Comparison of ENCODE assay signal across 9 cellular contexts in the genomic region with DNA sequence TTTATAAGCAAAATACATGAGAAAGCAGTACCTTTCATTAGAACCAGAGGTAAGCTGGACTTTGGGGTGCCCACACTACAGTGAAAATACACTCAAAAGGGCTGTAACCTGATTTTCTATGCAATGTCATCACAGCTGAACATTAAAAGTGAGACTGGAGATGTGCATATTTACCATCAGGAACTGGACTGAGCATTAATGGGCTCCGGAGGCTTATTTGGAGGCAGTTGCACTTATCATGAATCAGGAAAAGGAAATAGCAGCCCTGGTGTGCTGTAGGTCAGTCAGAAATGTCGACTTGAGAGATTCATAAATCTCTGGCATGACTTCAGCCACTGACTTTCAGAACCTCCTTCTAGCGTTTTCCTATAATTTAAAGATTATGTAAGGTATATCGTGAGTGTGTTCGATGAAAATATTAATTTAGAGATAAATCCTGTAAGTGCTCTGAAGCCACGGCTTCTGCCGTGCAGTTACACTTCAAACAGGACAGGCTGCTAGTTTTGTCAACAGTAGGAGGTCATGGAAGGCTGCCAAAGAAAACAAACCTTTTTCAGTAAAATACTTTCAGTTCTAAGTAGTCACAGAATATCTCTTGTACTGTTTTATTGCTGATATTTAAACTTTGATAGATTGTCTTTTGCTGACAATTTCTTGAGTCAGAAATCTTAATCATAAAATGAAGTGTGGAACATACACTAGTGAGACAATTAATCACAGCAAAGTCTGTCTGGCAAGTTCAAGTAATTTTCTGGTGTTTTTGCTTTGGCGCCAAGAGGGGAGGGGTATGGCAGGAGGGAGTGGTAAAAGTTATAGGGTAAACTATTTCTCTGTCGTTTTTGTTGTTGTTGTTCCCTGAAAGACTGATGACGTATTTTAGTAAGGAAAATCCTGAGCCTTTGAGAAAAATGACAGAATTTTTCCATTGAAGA.
A peak's percentile ranks its signal among the peaks of the same experiment; 100 is the strongest.
DNase-seq lines count a peak whose midpoint lies in the region; TF ChIP-seq lines count a peak whose summit lies in the region.
"Had no signal": no experiment of that assay in that cellular context is flagged by ENCODE, and none has a peak within 500 bp of the region (broad histone marks: within the 10 kb centered on the region; RNA-seq: fewer than 3 reads in every experiment).

No MANE protein-coding gene starts in this region.

- H3K9me3 Mint-ChIP-seq in neural progenitor cell, result peaks cover 3% of the 10 kb centered on the region

- peak overlapping the region; percentile 12 for H2AFZ ChIP-seq in neural progenitor cell (replicated peaks)

- H3K27me3 ChIP-seq in neural progenitor cell, result no peaks in the 10 kb centered on the region

- H3K4me3 ChIP-seq in neural progenitor cell, result no peak overlapping the region

- H3K36me3 ChIP-seq in neural progenitor cell, result no peaks in the 10 kb centered on the region

- H3K27ac ChIP-seq in neural progenitor cell, result peak overlapping the region; percentile 52
- H3K27ac ChIP-seq: epithelial cell of prostate had no signal

- in situ Hi-C loops in GM13976 (cut with MboI; ENCODE audit: low sequenced_read_pairs, unreplicated experiment), result no loop called here

- H4K20me1 ChIP-seq in neural progenitor cell (ENCODE audit: low read depth), result no peaks in the 10 kb centered on the region

- H3K27me3 Mint-ChIP-seq in neural progenitor cell (ENCODE audit: insufficient read depth, low read depth), result no peaks in the 10 kb centered on the region

- no peak overlapping the region for H3K9ac ChIP-seq in neural progenitor cell

- H3K4me3 Mint-ChIP-seq in neural progenitor cell, result peak overlapping the region; percentile 56

- H3K9me3 ChIP-seq in neural progenitor cell (ENCODE audit: low read depth), result no peaks in the 10 kb centered on the region

- H3K36me3 Mint-ChIP-seq in neural progenitor cell, result no peaks in the 10 kb centered on the region

- peaks cover 59% of the 10 kb centered on the region for H3K4me1 Mint-ChIP-seq in neural progenitor cell

- DNase-seq in Daoy (ENCODE audit: low read depth) (peak; percentile 66), NCI-H2227 (lab: John Stamatoyannopoulos, UW; ENCODE audit: unreplicated experiment) (peak; percentile 70), dermis microvascular lymphatic vessel endothelial cell (ENCODE audit: low read depth in 2 of 2) (peak; percentile 83 to 88), neural progenitor cell (ENCODE audit: low spot score) (no peak), GM13976 (ENCODE audit: low spot score) (no peak), inferior parietal cortex (ENCODE audit: extremely low spot score) (no peak), T-helper 9 cell (no peak)
- DNase-seq in activated naive CD4-positive, alpha-beta T cell treated with Interleukin-2 at 50 U/mL for 16 hours, result no peak

- peak overlapping the region; percentile 57 for H3K27ac Mint-ChIP-seq in neural progenitor cell

- TF ChIP-seq CTCF in neural progenitor cell (IDR thresholded peaks at IDR 0.05), result no peak
- TF ChIP-seq CTCF in GM13976 (IDR thresholded peaks at IDR 0.05; ENCODE audit: borderline replicate concordance, control extremely low read depth, extremely low read depth, insufficient read depth, missing control alignments), result no peak

- peaks cover 7% of the 10 kb centered on the region for H3F3A ChIP-seq in neural progenitor cell (ENCODE audit: low read depth)

- H3K79me2 ChIP-seq in neural progenitor cell (ENCODE audit: low read depth), result no peaks in the 10 kb centered on the region

- peaks cover 41% of the 10 kb centered on the region for H3K4me1 ChIP-seq in neural progenitor cell

- H3K4me2 ChIP-seq in neural progenitor cell, result peak overlapping the region; percentile 18

Comparison
In these comparisons a context has a peak if more than half of its experiments do, and no peak if none do; other contexts are left out.
1. DNase-seq: peak in Daoy (single experiment), NCI-H2227 (single experiment) and dermis microvascular lymphatic vessel endothelial cell (2 of 2); none in neural progenitor cell (single experiment), activated naive CD4-positive, alpha-beta T cell treated with Interleukin-2 at 50 U/mL for 16 hours (single experiment), GM13976 (single experiment), inferior parietal cortex (single experiment) and T-helper 9 cell (single experiment).